20 cellular contexts compared by ENCODE assay signal in the genomic region with DNA sequence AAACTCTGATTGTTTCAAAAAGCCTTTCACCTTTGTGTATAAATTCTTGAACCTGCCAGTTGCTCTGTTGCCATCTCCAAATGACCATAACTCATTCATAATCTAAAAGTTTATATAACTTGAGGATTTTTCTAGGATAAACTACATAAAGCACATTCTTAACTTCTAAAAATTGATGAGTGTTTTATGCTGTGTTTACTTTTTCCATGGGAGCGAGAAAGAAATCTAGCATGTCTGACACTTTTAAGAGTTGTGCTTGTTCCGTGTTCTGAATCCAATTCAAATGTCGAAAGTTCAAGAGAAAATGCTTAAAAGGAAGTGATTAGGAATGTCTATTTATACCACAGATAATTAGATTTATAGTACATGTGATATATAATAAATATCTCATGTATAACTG.
A peak's percentile ranks its signal among the peaks of the same experiment; 100 is the strongest.
DNase-seq lines count a peak whose midpoint lies in the region; ATAC-seq and TF ChIP-seq lines count a peak whose summit lies in the region.
"Had no signal": no experiment of that assay in that cellular context is flagged by ENCODE, and none has a peak within 500 bp of the region (broad histone marks: within the 10 kb centered on the region; RNA-seq: fewer than 3 reads in every experiment).

No MANE protein-coding gene starts in this region.

- peaks cover 0 to 30% (median 18%) of the 10 kb centered on the region in 11 experiments; a peak in 15 of 22 replicates for H3K9me3 ChIP-seq in BLaER1 treated with 17β-estradiol and CSF1 and Interleukin-3, amounts not matched to agents 10 nM and 100 nM (replicated peaks in 1 of 11)
- H3K9me3 ChIP-seq in gastroesophageal sphincter (no peaks in the 10 kb centered on the region), transverse colon (no peaks in the 10 kb centered on the region)

- intact Hi-C loops in transverse colon (cut with DNase I; ENCODE audit: low total_unique reads), result no loop called here

- H4K20me1 ChIP-seq in BLaER1 treated with 17β-estradiol and CSF1 and Interleukin-3, amounts not matched to agents 10 nM and 100 nM, result no peaks in the 10 kb centered on the region

- TF ChIP-seq POLR2A in gastroesophageal sphincter (IDR thresholded peaks at IDR 0.05), result no peak
- TF ChIP-seq POLR2A in transverse colon (IDR thresholded peaks at IDR 0.05), result no peak

- TF ChIP-seq EP300 in gastroesophageal sphincter (IDR thresholded peaks at IDR 0.05) (no peak), transverse colon (IDR thresholded peaks at IDR 0.05; ENCODE audit: low read depth) (no peak)

- H3K9me3 Mint-ChIP-seq in nephron, result no peaks in the 10 kb centered on the region

- H3K4me3 Mint-ChIP-seq in nephron, result no peak overlapping the region
- H3K4me3 Mint-ChIP-seq: CD14-positive monocyte; CD8-positive, alpha-beta memory T cell; IgD-negative memory B cell had no signal

- TF ChIP-seq CTCF in gastroesophageal sphincter (IDR thresholded peaks at IDR 0.05), result no peak
- TF ChIP-seq CTCF in nephron (IDR thresholded peaks at IDR 0.05; ENCODE audit: unreplicated experiment in 3 of 3), result no peak
- TF ChIP-seq CTCF in transverse colon (IDR thresholded peaks at IDR 0.05), result no peak

- no peaks in the 10 kb centered on the region for H3K27me3 Mint-ChIP-seq in nephron (ENCODE audit: low read depth)

- no peak for ATAC-seq in gastroesophageal sphincter

- peaks cover 11% of the 10 kb centered on the region for H3K4me1 Mint-ChIP-seq in nephron
- H3K4me1 Mint-ChIP-seq: CD8-positive, alpha-beta memory T cell had no signal

- peak overlapping the region in 2 of 11 experiments; percentile 3 to 33; a peak in 3 of 22 replicates for H3K27ac ChIP-seq in BLaER1 treated with 17β-estradiol and CSF1 and Interleukin-3, amounts not matched to agents 10 nM and 100 nM
- H3K27ac ChIP-seq in gastroesophageal sphincter (peak overlapping the region; percentile 70 to 83 (median 80)), transverse colon (peak overlapping the region in 3 of 4 donors; percentile 0 to 54 (median 49))
- H3K27ac ChIP-seq: HL-60, KMS-11, RWPE1 had no signal

- no peaks in the 10 kb centered on the region; a peak in 1 of 22 replicates for H3K27me3 ChIP-seq in BLaER1 treated with 17β-estradiol and CSF1 and Interleukin-3, amounts not matched to agents 10 nM and 100 nM
- H3K27me3 ChIP-seq in gastroesophageal sphincter (no peaks in the 10 kb centered on the region), transverse colon (no peaks in the 10 kb centered on the region)

- no peak overlapping the region for H3K4me3 ChIP-seq in BLaER1 treated with 17β-estradiol and CSF1 and Interleukin-3, amounts not matched to agents 10 nM and 100 nM
- H3K4me3 ChIP-seq in gastroesophageal sphincter (no peak overlapping the region), transverse colon (no peak overlapping the region)

- no peaks in the 10 kb centered on the region for H3K36me3 Mint-ChIP-seq in nephron (ENCODE audit: low read depth)
- H3K36me3 Mint-ChIP-seq: CD14-positive monocyte; CD8-positive, alpha-beta memory T cell had no signal

- H3K4me2 ChIP-seq in BLaER1 treated with 17β-estradiol and CSF1 and Interleukin-3, amounts not matched to agents 10 nM and 100 nM, result peak overlapping the region; percentile 6 to 41 (median 28); a peak in 16 of 22 replicates
- H3K4me2 ChIP-seq: KMS-11 had no signal

- no peak overlapping the region for H3K9ac ChIP-seq in BLaER1 treated with 17β-estradiol and CSF1 and Interleukin-3, amounts not matched to agents 10 nM and 100 nM
- H3K9ac ChIP-seq: KMS-11 had no signal

- in situ Hi-C loops in transverse colon (cut with MboI; ENCODE audit: low pct_ligation_motif_present in 1 of 4, low pct_unique_long_range_greater_than_20kb in 1 of 4, low sequenced_read_pairs in 3 of 4), result no loop called here

- 5 to 14% methylated on average over 3 of the region's 3 CpGs for WGBS in gastroesophageal sphincter (ENCODE audit: low coverage in 1 of 2), 2 donors
- WGBS in transverse colon (ENCODE audit: low coverage in 1 of 2), 2 donors, result 45 to 62% methylated on average over 3 of the region's 3 CpGs

- no peak for DNase-seq in transverse colon
- no peak for DNase-seq in foreskin melanocyte
- no peak for DNase-seq in dermis blood vessel endothelial cell
- no peak for DNase-seq in activated CD4-positive, alpha-beta T cell treated with anti-CD3 and anti-CD28 coated beads for 1 hour
- DNase-seq: CD8-positive, alpha-beta memory T cell; DMS79 treated with DMSO at 0.1 percent for 48 hours; GF-D8; MM.1S; NCI-H2029; NCI-H446; NCI-H526; SHP77 had no signal

- H3K27ac Mint-ChIP-seq in nephron, result peak overlapping the region in 2 of 3 experiments; percentile 11 to 89
- H3K27ac Mint-ChIP-seq: CD8-positive, alpha-beta memory T cell; IgD-negative memory B cell had no signal

- peaks cover 42 to 52% (median 47%) of the 10 kb centered on the region in 10 experiments for H3K4me1 ChIP-seq in BLaER1 treated with 17β-estradiol and CSF1 and Interleukin-3, amounts not matched to agents 10 nM and 100 nM
- peaks cover 0 to 66% (median 26%) of the 10 kb centered on the region in 3 donors for H3K4me1 ChIP-seq in gastroesophageal sphincter
- peaks cover 0 to 4% (median 0%) of the 10 kb centered on the region in 4 donors for H3K4me1 ChIP-seq in transverse colon

- 0 out of 22 replicates have a peak, but pooled peaks cover 0 to 5% (median 0%) of the 10 kb centered on the region in 11 experiments for H3K36me3 ChIP-seq in BLaER1 treated with 17β-estradiol and CSF1 and Interleukin-3, amounts not matched to agents 10 nM and 100 nM
- H3K36me3 ChIP-seq in gastroesophageal sphincter, result no peaks in the 10 kb centered on the region
- H3K36me3 ChIP-seq in transverse colon, result no peaks in the 10 kb centered on the region
